21 cellular contexts compared by ENCODE assay signal in the genomic region with DNA sequence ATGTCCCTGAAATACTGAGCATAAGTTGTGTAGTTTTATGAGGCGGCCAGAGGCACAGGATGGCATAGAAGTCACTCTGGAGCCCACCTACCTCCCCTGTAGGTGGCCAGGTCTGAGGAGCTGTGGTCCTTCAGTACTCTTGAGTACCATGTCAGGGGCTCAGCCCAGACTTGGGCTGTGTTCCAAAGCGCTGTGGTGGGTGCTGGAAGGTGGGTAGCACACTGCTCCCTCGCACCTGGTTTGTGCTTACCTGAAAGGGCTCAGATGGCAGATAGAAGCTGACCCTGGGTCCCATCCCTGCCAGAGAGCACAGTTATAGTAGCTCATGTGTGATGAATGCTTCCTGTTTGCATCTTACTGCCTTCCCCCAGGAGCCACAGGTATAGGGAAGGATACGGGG. TPM values are rescaled to one million over a fixed set of nuclear protein-coding genes. Genes with fewer than 3 reads are reported as not detected.
DNase-seq lines count a peak whose midpoint lies in the region; ATAC-seq, FAIRE-seq and TF ChIP-seq lines count a peak whose summit lies in the region.
"Had no signal": no experiment of that assay in that cellular context is flagged by ENCODE, and none has a peak within 500 bp of the region (broad histone marks: within the 10 kb centered on the region; RNA-seq: fewer than 3 reads in every experiment).

No MANE protein-coding gene starts in this region.

- no peak for TF ChIP-seq POLR2A in GM12891 (IDR thresholded peaks at IDR 0.05; ENCODE audit: low read depth, low read length)

- ATAC-seq in Right ventricle myocardium inferior = no peak
- ATAC-seq in RWPE2 (ENCODE audit: low read depth) = no peak; the same call in 2 of the 3 replicates
- no peak for ATAC-seq in left ventricle myocardium superior
- ATAC-seq in GM18873 (IDR thresholded peaks at IDR 0.05; ENCODE audit: low FRiP score, unreplicated experiment) = no peak
- ATAC-seq in HG03565 (IDR thresholded peaks at IDR 0.05; ENCODE audit: unreplicated experiment) = no peak

- peak overlapping the region in 1 of 3 donors; percentile 69 for H3K9ac ChIP-seq in skeletal muscle tissue (ENCODE audit: low read depth in 1 of 3, low read length in 3 of 3)

- DNase-seq in Right ventricle myocardium inferior (ENCODE audit: missing footprints) (peak; percentile 13), right atrium auricular region (ENCODE audit: low spot score) (no peak), RWPE2 (ENCODE audit: low spot score) (peak; percentile 39), left ventricle myocardium superior (peak; percentile 17), GM12891 (ENCODE audit: insufficient read length, low spot score) (no peak)
- DNase-seq: DMS 273 treated with DMSO at 0.1 percent for 48 hours, GDM1, Karpas-422, MG63, NCI-H1092 treated with DMSO at 0.1 percent for 48 hours, NCI-H2081 treated with DMSO at 0.1 percent for 48 hours, NCI-H524, SJCRH30 had no signal

- intact Hi-C loops in Right ventricle myocardium inferior (cut with DNase I) = loop anchor here (5.0 kb wide), 2 partner anchors 136 to 211 kb away; no protein-coding TSS in a partner anchor
- intact Hi-C loops in left ventricle myocardium superior (cut with micrococcal nuclease) = loop anchor here (5.0 kb wide), 1 partner anchor 66 kb away; the partner anchor contains the start of gene UQCC5

- H3K27me3 ChIP-seq in right atrium auricular region (no peaks in the 10 kb centered on the region), RWPE2 (ENCODE audit: insufficient read depth, poor library complexity, severe bottlenecking) (no peaks in the 10 kb centered on the region), skeletal muscle tissue (ENCODE audit: control insufficient read depth in 3 of 3, insufficient read depth in 3 of 3, low read length in 3 of 3) (no peaks in the 10 kb centered on the region)
- H3K27me3 ChIP-seq: BLaER1 treated with 17β-estradiol and CSF1 and Interleukin-3, amounts not matched to agents 10 nM and 100 nM; MG63; SJCRH30 had no signal

- H3K4me1 ChIP-seq in right atrium auricular region = peaks cover 0 to 35% of the 10 kb centered on the region in 2 donors
- no peaks in the 10 kb centered on the region for H3K4me1 ChIP-seq in RWPE2 (ENCODE audit: insufficient read depth, poor library complexity, severe bottlenecking)
- H3K4me1 ChIP-seq in skeletal muscle tissue (ENCODE audit: control insufficient read depth in 3 of 3, insufficient read depth in 3 of 3, low read length in 3 of 3) = peaks cover 24 to 38% (median 36%) of the 10 kb centered on the region in 3 donors
- H3K4me1 ChIP-seq: SJCRH30 had no signal

- no peak overlapping the region for H3K4me3 ChIP-seq in right atrium auricular region
- no peak overlapping the region for H3K4me3 ChIP-seq in RWPE2 (ENCODE audit: severe bottlenecking)
- peak overlapping the region in 2 of 3 donors; percentile 6 to 25 for H3K4me3 ChIP-seq in skeletal muscle tissue (ENCODE audit: low read length in 3 of 3)
- H3K4me3 ChIP-seq: BLaER1 treated with 17β-estradiol and CSF1 and Interleukin-3, amounts not matched to agents 10 nM and 100 nM; MG63; SJCRH30 had no signal

- no peaks in the 10 kb centered on the region for H3K9me3 ChIP-seq in right atrium auricular region
- H3K9me3 ChIP-seq in RWPE2 (ENCODE audit: severe bottlenecking) = no peaks in the 10 kb centered on the region
- no peaks in the 10 kb centered on the region for H3K9me3 ChIP-seq in skeletal muscle tissue (ENCODE audit: control insufficient read depth in 3 of 3, low read length in 3 of 3)
- H3K9me3 ChIP-seq: BLaER1 treated with 17β-estradiol and CSF1 and Interleukin-3, amounts not matched to agents 10 nM and 100 nM; MG63; SJCRH30 had no signal

- peaks cover 51% of the 10 kb centered on the region for H3K36me3 ChIP-seq in right atrium auricular region
- H3K36me3 ChIP-seq in RWPE2 (ENCODE audit: low read depth) = peaks cover 61% of the 10 kb centered on the region
- H3K36me3 ChIP-seq in skeletal muscle tissue (ENCODE audit: control insufficient read depth in 3 of 3, insufficient read depth in 3 of 3, low read length in 3 of 3) = peaks cover 42 to 50% (median 48%) of the 10 kb centered on the region in 3 donors

- H3K27ac ChIP-seq in right atrium auricular region = peak overlapping the region in 1 of 2 donors; percentile 62
- no peak overlapping the region for H3K27ac ChIP-seq in RWPE2 (ENCODE audit: poor library complexity, severe bottlenecking)
- H3K27ac ChIP-seq in skeletal muscle tissue (ENCODE audit: low read depth, low read length) = peak overlapping the region; percentile 0
- H3K27ac ChIP-seq: SJCRH30 had no signal

- TF ChIP-seq CTCF in right atrium auricular region (IDR thresholded peaks at IDR 0.05) (no peak), RWPE2 (IDR thresholded peaks at IDR 0.05; ENCODE audit: poor library complexity, severe bottlenecking) (no peak)

- no peak for FAIRE-seq in GM12891 (lab: Jason Lieb, UNC)
- FAIRE-seq: A204.1, GM12892, H54, RCC 7860 had no signal

TF ChIP-seq in GM12891, 5 proteins besides CTCF, POLR2A, EP300 and RAD21:
- TF ChIP-seq POU2F2 (IDR thresholded peaks at IDR 0.05; ENCODE audit: low read depth, low read length) (no peak), TAF1 (IDR thresholded peaks at IDR 0.05; ENCODE audit: low read depth, low read length) (no peak), SPI1 (IDR thresholded peaks at IDR 0.05; ENCODE audit: low read depth, low read length) (no peak), PAX5 (IDR thresholded peaks at IDR 0.05; ENCODE audit: insufficient read depth, low read length, severe bottlenecking) (no peak), POLR2AphosphoS5 (IDR thresholded peaks at IDR 0.05; ENCODE audit: low read depth, low read length) (no peak)
TF ChIP-seq in GM12891: peak in this region for 0.

RNA-seq across cellular contexts. Expression of gene NISCH, which starts 15.5 kb away (rescaled TPM):
- total RNA-seq in Right ventricle myocardium inferior = 45.6 TPM
- total RNA-seq in right atrium auricular region = 10 to 100 TPM; 29.2 to 49.6 TPM
- total RNA-seq in left ventricle myocardium superior = 48.3 TPM
- total RNA-seq in skeletal muscle tissue = 43.3 TPM
- 26.0 TPM for polyA plus RNA-seq in GM12891 (2012; ENCODE audit: low read depth, missing spikeins)

RNA-seq across cellular contexts. Expression of gene TNNC1, which starts 17.1 kb away (rescaled TPM):
- total RNA-seq in Right ventricle myocardium inferior = 9,051 TPM
- total RNA-seq in right atrium auricular region = 1,000 to 10,000 TPM; 4,697 to 8,249 TPM
- total RNA-seq in left ventricle myocardium superior = 8,945 TPM
- 461 TPM for total RNA-seq in skeletal muscle tissue
- 1.3 TPM for polyA plus RNA-seq in GM12891 (2012; ENCODE audit: low read depth, missing spikeins)

RNA-seq across cellular contexts. Expression of gene STAB1, which starts 24.2 kb away (rescaled TPM):
- total RNA-seq in Right ventricle myocardium inferior (88.1 TPM), right atrium auricular region (10 to 100 TPM; 46.5 to 62.6 TPM), left ventricle myocardium superior (69.7 TPM), skeletal muscle tissue (67.3 TPM)
- 0.08 TPM for polyA plus RNA-seq in GM12891 (2012; ENCODE audit: low read depth, missing spikeins)
- total RNA-seq: SJCRH30 had no signal

RNA-seq across cellular contexts. Expression of gene SEMA3G, which starts 26.0 kb away (rescaled TPM):
- 12.3 TPM for total RNA-seq in Right ventricle myocardium inferior
- total RNA-seq in right atrium auricular region = 10 to 100 TPM; 11.8 to 12.6 TPM
- 9.1 TPM for total RNA-seq in left ventricle myocardium superior
- 4.7 TPM for total RNA-seq in skeletal muscle tissue
- 0.03 TPM for polyA plus RNA-seq in GM12891 (2012; ENCODE audit: low read depth, missing spikeins)

Comparison
In these comparisons a context has a peak if more than half of its experiments do, and no peak if none do; other contexts are left out.
1. DNase-seq: peak in Right ventricle myocardium inferior (single experiment), RWPE2 (single experiment) and left ventricle myocardium superior (single experiment); none in right atrium auricular region (single experiment) and GM12891 (single experiment).
2. H3K4me3 ChIP-seq: peak in skeletal muscle tissue (2 of 3); none in right atrium auricular region (0 of 2) and RWPE2 (single experiment).
3. RNA of gene TNNC1, which starts 17.1 kb away (total RNA-seq): 9,051 TPM in Right ventricle myocardium inferior (single experiment), 8,945 TPM in left ventricle myocardium superior (single experiment) and 4,697 to 8,249 TPM in right atrium auricular region; 461 TPM in skeletal muscle tissue (single experiment); every median in the first group is over 10 times any median in the second.